In the genomic region with DNA sequence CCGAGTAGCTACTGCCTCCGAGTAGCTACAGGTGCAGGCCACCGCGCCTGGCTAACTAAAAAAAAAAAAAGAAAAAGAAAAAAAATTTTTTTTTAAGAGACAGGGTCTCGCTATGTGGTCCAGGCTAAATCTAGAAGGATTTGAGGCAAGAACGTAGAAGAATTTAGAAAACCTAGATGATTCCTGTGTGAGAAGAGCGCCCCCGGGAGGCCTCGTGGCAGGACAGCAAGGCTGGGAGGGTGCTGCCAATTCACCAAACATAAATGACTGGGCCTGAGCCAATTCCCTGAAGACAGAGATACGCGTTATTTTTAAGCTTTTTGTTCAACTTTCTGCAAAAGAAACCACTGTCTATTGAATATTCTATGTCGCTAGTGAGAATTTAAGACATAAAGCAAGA, we compare ENCODE assay signal across 8 cellular contexts.
DNase-seq lines count a peak whose midpoint lies in the region; ATAC-seq and TF ChIP-seq lines count a peak whose summit lies in the region.

No MANE protein-coding gene starts in this region.

- peak; percentile 68 for DNase-seq in activated CD4-positive, alpha-beta T cell treated with anti-CD3 and anti-CD28 coated beads for 36 hours
- DNase-seq in activated CD4-positive, alpha-beta T cell treated with anti-CD3 and anti-CD28 coated beads, Interleukin-2, amount 50 U/mL, for 4 hours = no peak
- DNase-seq in M059J (ENCODE audit: low read depth) = peak; percentile 29
- peak; percentile 60 for DNase-seq in WERI-Rb-1
- DNase-seq in mesendoderm = peak; percentile 63
- DNase-seq in uterus = no peak
- DNase-seq in GM03348 (ENCODE audit: low spot score) = no peak

- H3K4me2 ChIP-seq in mesendoderm (ENCODE audit: low read length) = no peak overlapping the region

- H3K36me3 ChIP-seq in WERI-Rb-1 (no peaks in the 10 kb centered on the region), mesendoderm (ENCODE audit: control insufficient read depth, insufficient read depth, low read length) (no peaks in the 10 kb centered on the region), uterus (no peaks in the 10 kb centered on the region)

- no peak overlapping the region for H3K27ac ChIP-seq in WERI-Rb-1
- H3K27ac ChIP-seq in mesendoderm (ENCODE audit: low read depth, low read length) = no peak overlapping the region
- H3K27ac ChIP-seq in uterus = no peak overlapping the region

- no peaks in the 10 kb centered on the region for H3K79me1 ChIP-seq in mesendoderm (ENCODE audit: low read length)

- no peak overlapping the region for H3K56ac ChIP-seq in mesendoderm (ENCODE audit: low read length)

- H3K4me1 Mint-ChIP-seq in activated CD4-positive, alpha-beta T cell treated with anti-CD3 and anti-CD28 coated beads for 36 hours = peaks cover 25% of the 10 kb centered on the region

- no peak overlapping the region for H3K4me3 Mint-ChIP-seq in activated CD4-positive, alpha-beta T cell treated with anti-CD3 and anti-CD28 coated beads for 36 hours

- H3K4me3 ChIP-seq in WERI-Rb-1 (ENCODE audit: low read depth, low read length) (no peak overlapping the region), mesendoderm (ENCODE audit: low read length) (no peak overlapping the region), uterus (no peak overlapping the region)

- H4K5ac ChIP-seq in mesendoderm (ENCODE audit: low read length) = no peak overlapping the region

- POLR2A ChIA-PET in activated CD4-positive, alpha-beta T cell treated with anti-CD3 and anti-CD28 coated beads for 36 hours (lab: Charles Lee) = no interaction called here

- H3K79me2 ChIP-seq in mesendoderm (ENCODE audit: control insufficient read depth, insufficient read depth, low read length) = no peaks in the 10 kb centered on the region

- no peak for ATAC-seq in activated CD4-positive, alpha-beta T cell treated with anti-CD3 and anti-CD28 coated beads for 36 hours
- ATAC-seq in GM18502 (IDR thresholded peaks at IDR 0.05; ENCODE audit: poor library complexity, unreplicated experiment) = no peak

- no peak overlapping the region for H2AK5ac ChIP-seq in mesendoderm (ENCODE audit: low read length)

- no peak overlapping the region for H3K18ac ChIP-seq in mesendoderm (ENCODE audit: low read length)

- CTCF ChIA-PET in activated CD4-positive, alpha-beta T cell treated with anti-CD3 and anti-CD28 coated beads for 36 hours (lab: Charles Lee) = interaction anchor here (0.6 to 8.7 kb wide), 11 partner anchors 9 to 340 kb away, joined by 3 to 80 read pairs (median 4); a partner anchor contains a TSS

- H3K4me1 ChIP-seq in mesendoderm (ENCODE audit: control insufficient read depth, low read depth, low read length) = no peaks in the 10 kb centered on the region
- H3K4me1 ChIP-seq in uterus = no peaks in the 10 kb centered on the region

- H3K9me3 Mint-ChIP-seq in activated CD4-positive, alpha-beta T cell treated with anti-CD3 and anti-CD28 coated beads for 36 hours (ENCODE audit: low read depth) = no peaks in the 10 kb centered on the region

- no peak overlapping the region for H2BK5ac ChIP-seq in mesendoderm (ENCODE audit: low read length)

- no peak overlapping the region for H3K9ac ChIP-seq in mesendoderm (ENCODE audit: low read length)

- H2BK15ac ChIP-seq in mesendoderm (replicated peaks; ENCODE audit: low read depth) = no peak overlapping the region

- no peak overlapping the region for H2BK120ac ChIP-seq in mesendoderm (ENCODE audit: low read depth, low read length)

- no peak for TF ChIP-seq POLR2A in uterus (IDR thresholded peaks at IDR 0.05)

- WGBS in mesendoderm (ENCODE audit: extremely low coverage, insufficient coverage, low lambda C conversion rate) = no CpG with 5 or more reads among the region's 12 CpGs

- H3K27ac Mint-ChIP-seq in activated CD4-positive, alpha-beta T cell treated with anti-CD3 and anti-CD28 coated beads for 36 hours = no peak overlapping the region

- no peaks in the 10 kb centered on the region for H3K36me3 Mint-ChIP-seq in activated CD4-positive, alpha-beta T cell treated with anti-CD3 and anti-CD28 coated beads for 36 hours (ENCODE audit: low read depth)

- H4K8ac ChIP-seq in mesendoderm (ENCODE audit: low read depth, low read length) = no peak overlapping the region

- TF ChIP-seq CTCF in WERI-Rb-1 (IDR thresholded peaks at IDR 0.05; ENCODE audit: low read depth, low read length) (peak; percentile 78), uterus (IDR thresholded peaks at IDR 0.05) (no peak)

- no peak overlapping the region for H3K23ac ChIP-seq in mesendoderm (ENCODE audit: low read length)

- intact Hi-C loops in activated CD4-positive, alpha-beta T cell treated with anti-CD3 and anti-CD28 coated beads for 36 hours (cut with DNase I, micrococcal nuclease) = loop anchor here in 1 of 2 experiments (1.0 kb wide), 2 partner anchors 302 to 339 kb away; no protein-coding TSS in a partner anchor
- intact Hi-C loops in uterus (cut with DNase I; ENCODE audit: low total_unique reads) = no loop called here

- no peak overlapping the region for H3K4ac ChIP-seq in mesendoderm (ENCODE audit: low read depth, low read length)

- H3K9me3 ChIP-seq in WERI-Rb-1 (ENCODE audit: severe bottlenecking) (no peaks in the 10 kb centered on the region), uterus (no peaks in the 10 kb centered on the region)

- H3K27me3 ChIP-seq in WERI-Rb-1 (ENCODE audit: insufficient read depth, low read depth, severe bottlenecking) (peaks cover 12% of the 10 kb centered on the region), mesendoderm (ENCODE audit: insufficient read depth, low read length, poor library complexity) (no peaks in the 10 kb centered on the region), uterus (no peaks in the 10 kb centered on the region)

- H3K27me3 Mint-ChIP-seq in activated CD4-positive, alpha-beta T cell treated with anti-CD3 and anti-CD28 coated beads for 36 hours = no peaks in the 10 kb centered on the region

Comparison
In these comparisons a context has a peak if more than half of its experiments do, and no peak if none do; other contexts are left out.
1. DNase-seq: peak in activated CD4-positive, alpha-beta T cell treated with anti-CD3 and anti-CD28 coated beads for 36 hours (single experiment), M059J (single experiment), WERI-Rb-1 (single experiment) and mesendoderm (single experiment); none in activated CD4-positive, alpha-beta T cell treated with anti-CD3 and anti-CD28 coated beads, Interleukin-2, amount 50 U/mL, for 4 hours (0 of 2), uterus (0 of 2) and GM03348 (single experiment).